8 cellular contexts compared by ENCODE assay signal in the genomic region with DNA sequence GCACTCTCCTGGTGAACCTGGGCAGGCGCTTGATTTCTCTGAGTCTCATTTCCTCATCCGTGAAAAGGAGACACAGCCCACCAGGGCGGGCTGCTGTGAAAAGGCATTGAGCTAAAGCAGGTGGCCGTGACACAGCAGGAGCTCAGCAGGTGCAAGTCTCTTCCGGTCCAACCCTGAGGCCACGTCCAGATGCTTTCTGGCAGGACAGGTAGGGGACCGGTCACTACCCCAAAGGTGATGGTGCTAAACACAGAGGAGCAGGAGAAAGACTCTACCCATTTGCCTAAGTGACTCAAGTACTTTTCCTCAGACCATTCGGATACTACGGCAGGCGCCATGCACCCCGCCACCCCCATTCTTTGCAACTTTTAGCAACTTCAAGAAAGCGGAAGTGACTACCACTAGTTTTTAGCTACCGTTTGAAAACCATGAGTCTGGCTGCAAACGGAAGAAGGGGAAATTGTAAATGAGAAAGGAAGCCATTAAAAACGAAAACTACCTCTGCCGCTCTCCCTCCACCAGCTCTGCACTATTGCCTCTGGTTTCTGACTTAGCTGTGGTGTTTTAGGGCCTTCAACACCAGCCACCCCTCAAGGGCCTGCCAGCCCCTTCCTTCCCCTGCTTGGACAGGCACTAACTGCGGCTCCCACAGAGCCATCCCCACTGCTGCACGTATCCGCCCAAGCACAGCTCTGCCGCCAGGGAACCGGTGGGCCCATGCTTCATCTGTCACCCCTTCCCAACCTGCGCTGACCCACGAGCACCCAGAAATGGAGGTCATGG. TPM values are rescaled to one million over a fixed set of nuclear protein-coding genes. Genes with fewer than 3 reads are reported as not detected.
A peak's percentile ranks its signal among the peaks of the same experiment; 100 is the strongest.
DNase-seq lines count a peak whose midpoint lies in the region; ATAC-seq, FAIRE-seq and TF ChIP-seq lines count a peak whose summit lies in the region.

No MANE protein-coding gene starts in this region.

- no peak for TF ChIP-seq RAD21 in liver (IDR thresholded peaks at IDR 0.05)
- no peak for TF ChIP-seq RAD21 in HepG2 (CRISPR knock-in tag; IDR thresholded peaks at IDR 0.05)

- no peak for TF ChIP-seq EP300 in HepG2 (IDR thresholded peaks at IDR 0.05; ENCODE audit: low read depth in 2 of 2, low read length in 2 of 2)
- TF ChIP-seq EP300 in HepG2 (CRISPR knock-in tag; IDR thresholded peaks at IDR 0.05; ENCODE audit: borderline replicate concordance): no peak

- peaks cover 89% of the 10 kb centered on the region for H3K79me2 ChIP-seq in HepG2 (ENCODE audit: insufficient read depth, low read length)
- H3K79me2 ChIP-seq in smooth muscle cell (ENCODE audit: low read depth): peaks cover 93% of the 10 kb centered on the region

- no peaks in the 10 kb centered on the region for H3F3A ChIP-seq in smooth muscle cell (ENCODE audit: low read depth)

- peak overlapping the region; percentile 98 for H3K4me3 Mint-ChIP-seq in activated B cell treated with CpG ODN at 0.5 μM for 24 hours

- peak overlapping the region; percentile 100 for H3K27ac Mint-ChIP-seq in activated B cell treated with CpG ODN at 0.5 μM for 24 hours

- H4K20me1 ChIP-seq in HepG2 (ENCODE audit: insufficient read depth, low read length) (peaks cover 61% of the 10 kb centered on the region), smooth muscle cell (ENCODE audit: low read depth) (peaks cover 92% of the 10 kb centered on the region)

- ATAC-seq in HepG2 (no peak), activated B cell treated with CpG ODN at 0.5 μM for 24 hours (ENCODE audit: low read depth) (peak; percentile 61)

- H3K9me3 Mint-ChIP-seq in activated B cell treated with CpG ODN at 0.5 μM for 24 hours: no peaks in the 10 kb centered on the region

- CTCF ChIA-PET in HepG2 (lab: Yijun Ruan, JAX; ENCODE audit: low intra/inter-chr PET ratio, low total read pairs) (no interaction called here), activated B cell treated with CpG ODN at 0.5 μM for 24 hours (lab: Charles Lee) (interaction anchor here (0.6 to 3.6 kb wide), 11 partner anchors 22 to 351 kb away, joined by 3 to 16 read pairs (median 4); partner anchors contain the start of genes HSPBP1 and KMT5C)

- H3K4me2 ChIP-seq in HepG2 (ENCODE audit: low read depth, low read length) (no peak overlapping the region), smooth muscle cell (no peak overlapping the region)

- H3K27me3 Mint-ChIP-seq in activated B cell treated with CpG ODN at 0.5 μM for 24 hours: no peaks in the 10 kb centered on the region

- WGBS in liver: 75% methylated on average over 23 of the region's 23 CpGs
- WGBS in HepG2 (ENCODE audit: low lambda C conversion rate): 96% methylated on average over 22 of the region's 23 CpGs
- WGBS in smooth muscle cell (ENCODE audit: low lambda C conversion rate): 88% methylated on average over 23 of the region's 23 CpGs

- intact Hi-C loops in HepG2 (cut with micrococcal nuclease; ENCODE audit: unreplicated experiment) (no loop called here), activated B cell treated with CpG ODN at 0.5 μM for 24 hours (cut with micrococcal nuclease) (loop anchor here (1.0 to 10.0 kb wide), 8 partner anchors 22 to 388 kb away; partner anchors contain the start of genes HSPBP1, KMT5C, PPP1R12C and RPL28), dorsolateral prefrontal cortex (cut with DNase I) (loop anchor here in 1 of 2 donors (10.0 kb wide), 1 partner anchor 69 kb away; the partner anchor contains the start of gene SYT5)

- FAIRE-seq in HepG2 (lab: Jason Lieb, UNC): no peak

- H3K36me3 Mint-ChIP-seq in activated B cell treated with CpG ODN at 0.5 μM for 24 hours (ENCODE audit: low read depth): peaks cover 37% of the 10 kb centered on the region

- TF ChIP-seq POLR2A in HepG2 (IDR thresholded peaks at IDR 0.05; ENCODE audit: insufficient read depth in 1 of 2, low read depth in 2 of 2, low read length in 2 of 2): no peak

- H3K9me3 ChIP-seq in liver (ENCODE audit: control insufficient read depth in 4 of 4, low read length in 3 of 4) (no peaks in the 10 kb centered on the region), HepG2 (ENCODE audit: low read length) (no peaks in the 10 kb centered on the region), KOPT-K1 (ENCODE audit: insufficient read depth, low read length, poor library complexity, severe bottlenecking) (no peaks in the 10 kb centered on the region), smooth muscle cell (replicated peaks; ENCODE audit: low read depth) (no peaks in the 10 kb centered on the region)

- H3K9ac ChIP-seq in liver (ENCODE audit: low read depth in 1 of 2, low read length in 2 of 2) (peak overlapping the region in 1 of 2 donors; percentile 11), HepG2 (ENCODE audit: insufficient read depth, low read depth, low read length) (no peak overlapping the region), smooth muscle cell (ENCODE audit: low read depth) (no peak overlapping the region)

- H3K4me1 ChIP-seq in liver (ENCODE audit: control insufficient read depth in 4 of 4, insufficient read depth in 4 of 4, low read length in 3 of 4): peaks cover 2 to 56% (median 35%) of the 10 kb centered on the region in 4 donors
- H3K4me1 ChIP-seq in HepG2 (ENCODE audit: insufficient read depth, low read length): peaks cover 66% of the 10 kb centered on the region
- H3K4me1 ChIP-seq in smooth muscle cell (ENCODE audit: low read depth): peaks cover 22% of the 10 kb centered on the region

- H3K4me3 ChIP-seq in liver (ENCODE audit: low read depth in 1 of 3, low read length in 3 of 3) (peak overlapping the region in 1 of 3 donors; percentile 23), HepG2 (replicated peaks in 1 of 3; ENCODE audit: insufficient read depth in 1 of 3, low read depth in 2 of 3, low read length in 3 of 3) (no peak overlapping the region), dorsolateral prefrontal cortex (peak overlapping the region in 54 of 59 donors; percentile 12 to 99 (median 91)), smooth muscle cell (no peak overlapping the region)

- POLR2A ChIA-PET in HepG2 (lab: Yijun Ruan, JAX): interaction anchor here (1.4 to 1.8 kb wide), 2 partner anchors 26 to 47 kb away, joined by 3 to 6 read pairs; partner anchors contain the start of gene HSPBP1
- POLR2A ChIA-PET in activated B cell treated with CpG ODN at 0.5 μM for 24 hours (lab: Charles Lee): interaction anchor here (0.5 to 12.3 kb wide), 28 partner anchors 10 to 1139 kb away, joined by 3 to 277 read pairs (median 4); partner anchors contain the start of genes BRSK1, FIZ1, HSPBP1 and ISOC2

- H3K4me1 Mint-ChIP-seq in activated B cell treated with CpG ODN at 0.5 μM for 24 hours: peaks cover 87% of the 10 kb centered on the region

- DNase-seq in HepG2 (ENCODE audit: low spot score): no peak
- peak; percentile 73 for DNase-seq in activated B cell treated with CpG ODN at 0.5 μM for 24 hours
- peak in 1 of 10 donors; percentile 41 for DNase-seq in dorsolateral prefrontal cortex
- peak; percentile 40 to 41 for DNase-seq in stimulated activated CD4-positive, alpha-beta T cell treated with anti-CD3 and anti-CD28 coated beads, Interleukin-1b, Interleukin-23, amount 100 ng/mL, for 4 hours (ENCODE audit: low read depth in 2 of 2)
- DNase-seq in iPS-NIHi7 (ENCODE audit: extremely low spot score): no peak
- no peak for DNase-seq in smooth muscle cell (lab: John Stamatoyannopoulos, UW; ENCODE audit: unreplicated experiment)

- no peaks in the 10 kb centered on the region for H3K36me3 ChIP-seq in liver (ENCODE audit: control insufficient read depth in 4 of 4, insufficient read depth in 3 of 4, low read depth in 1 of 4, low read length in 3 of 4)
- peaks cover 11 to 36% of the 10 kb centered on the region in 2 experiments; a peak in 4 of 5 replicates for H3K36me3 ChIP-seq in HepG2 (replicated peaks in 1 of 2; ENCODE audit: control insufficient read depth in 1 of 2, insufficient read depth in 2 of 2, low read length in 2 of 2)
- H3K36me3 ChIP-seq in KOPT-K1 (ENCODE audit: insufficient read depth, low read length): peaks cover 43% of the 10 kb centered on the region
- H3K36me3 ChIP-seq in smooth muscle cell (ENCODE audit: low read depth): no peaks in the 10 kb centered on the region

- TF ChIP-seq CTCF in liver (IDR thresholded peaks at IDR 0.05; ENCODE audit: low read depth, low read length, missing input control): no peak
- no peak for TF ChIP-seq CTCF in HepG2 (CRISPR knock-in tag; IDR thresholded peaks at IDR 0.05)
- TF ChIP-seq CTCF in activated B cell treated with CpG ODN at 0.5 μM for 24 hours (IDR thresholded peaks at IDR 0.05): no peak
- no peak for TF ChIP-seq CTCF in dorsolateral prefrontal cortex (IDR thresholded peaks at IDR 0.05 in 54 of 56, conservative IDR thresholded peaks at IDR 0.05 in 2 of 56; ENCODE audit: low read depth in 1 of 56, partially characterized antibody in 56 of 56)
- no peak for TF ChIP-seq CTCF in smooth muscle cell (IDR thresholded peaks at IDR 0.05; ENCODE audit: borderline replicate concordance, insufficient read depth, poor library complexity, severe bottlenecking)

- in situ Hi-C loops in HepG2 (cut with HindIII; ENCODE audit: extremely low pct_ligation_motif_present, low pct_unique_long_range_greater_than_20kb): no loop called here

- peak overlapping the region; percentile 67 to 82 for H3K27ac ChIP-seq in liver (ENCODE audit: low read depth in 1 of 2, low read length in 2 of 2)
- H3K27ac ChIP-seq in HepG2 (ENCODE audit: extremely low read length, insufficient read depth, low read length): no peak overlapping the region
- H3K27ac ChIP-seq in KOPT-K1 (ENCODE audit: low read depth, low read length, poor library complexity, severe bottlenecking): peak overlapping the region; percentile 100
- peak overlapping the region in 48 of 59 donors; percentile 7 to 76 (median 58) for H3K27ac ChIP-seq in dorsolateral prefrontal cortex
- H3K27ac ChIP-seq in smooth muscle cell (ENCODE audit: low read depth): no peak overlapping the region

- BruUV-seq in HepG2 (replicated peaks; lab: Mats Ljungman, UMichigan): no TSS peak

- H2AFZ ChIP-seq in HepG2 (ENCODE audit: low read length): no peak overlapping the region
- no peak overlapping the region for H2AFZ ChIP-seq in smooth muscle cell (ENCODE audit: low read depth)

- H3K27me3 ChIP-seq in liver (ENCODE audit: control insufficient read depth in 4 of 4, insufficient read depth in 4 of 4, low read length in 3 of 4): no peaks in the 10 kb centered on the region
- no peaks in the 10 kb centered on the region; a peak in 1 of 5 replicates for H3K27me3 ChIP-seq in HepG2 (ENCODE audit: control insufficient read depth in 1 of 2, insufficient read depth in 2 of 2, low read length in 2 of 2)
- H3K27me3 ChIP-seq in dorsolateral prefrontal cortex: no peaks in the 10 kb centered on the region
- H3K27me3 ChIP-seq in smooth muscle cell (ENCODE audit: low read depth): no peaks in the 10 kb centered on the region

RNA-seq across cellular contexts. Expression of gene PPP6R1, which starts 4.8 kb away (rescaled TPM):
- total RNA-seq in liver (10 to 100 TPM; 24.6 to 40.1 TPM), HepG2 (2016; rRNA removed; fragmentation: Illumina TruSeq; extraction: Trizol) (23.0 and 25.8 TPM in 2 replicates), activated B cell treated with CpG ODN at 0.5 μM for 24 hours (203 and 220 TPM in 2 replicates), dorsolateral prefrontal cortex (100 to 1,000 TPM in 40 of 120 experiments, 10 to 100 TPM in 80; 67.4 to 169 (median 95.4) TPM), smooth muscle cell (26.7 and 31.1 TPM in 2 replicates)
- polyA plus RNA-seq in liver (10 to 100 TPM in 1 of 2 donors, 1 to 10 TPM in 1; 5.5 to 20.4 TPM), HepG2 (2011; rRNA removed) (54.0 and 75.7 TPM in 2 replicates), smooth muscle cell (58.0 and 59.9 TPM in 2 replicates)
- 6.5 and 7.1 TPM in 2 replicates for total RNA-seq in HepG2 (2016; cell fraction: cytosol; rRNA removed; fragmentation: Illumina TruSeq; extraction: Trizol; ENCODE audit: low read depth)
- 18.2 and 27.7 TPM in 2 replicates for total RNA-seq in HepG2 (2016; cell fraction: insoluble cytoplasmic fraction; rRNA removed; fragmentation: Illumina TruSeq; extraction: Trizol)
- total RNA-seq in HepG2 (2016; cell fraction: membrane; rRNA removed; fragmentation: Illumina TruSeq; extraction: Trizol): 22.9 and 23.1 TPM in 2 replicates
- total RNA-seq in HepG2 (2016; cell fraction: nucleus; rRNA removed; fragmentation: Illumina TruSeq; extraction: Trizol): 20.2 and 25.1 TPM in 2 replicates
- 44.7 and 48.8 TPM in 2 replicates for polyA plus RNA-seq in HepG2 (2011; cell fraction: cytosol; rRNA removed)
- 190 and 211 TPM in 2 replicates for polyA plus RNA-seq in HepG2 (2011; cell fraction: nucleus; rRNA removed)
- 51.7 and 56.8 TPM in 2 replicates for polyA plus RNA-seq in HepG2 (2012)
- 8.4 and 9.7 TPM in 2 replicates for polyA plus RNA-seq in HepG2 (2016; cell fraction: cytosol; fragmentation: Illumina TruSeq; extraction: Trizol; ENCODE audit: low read depth)
- 27.5 and 36.1 TPM in 2 replicates for polyA plus RNA-seq in HepG2 (2016; cell fraction: insoluble cytoplasmic fraction; fragmentation: Illumina TruSeq; extraction: Trizol; ENCODE audit: low read depth)
- 20.6 and 23.5 TPM in 2 replicates for polyA plus RNA-seq in HepG2 (2016; cell fraction: membrane; fragmentation: Illumina TruSeq; extraction: Trizol; ENCODE audit: low read depth)
- 73.4 and 77.9 TPM in 2 replicates for polyA plus RNA-seq in HepG2 (2016; cell fraction: nucleus; fragmentation: Illumina TruSeq; extraction: Trizol; ENCODE audit: insufficient read depth, low read depth)
- 112 and 140 TPM in 2 replicates for polyA minus RNA-seq in HepG2 (2011; rRNA and poly(A)+ RNA removed; ENCODE audit: low replicate concordance)
- 48.9 and 57.3 TPM in 2 replicates for polyA minus RNA-seq in HepG2 (2011; cell fraction: cytosol; rRNA and poly(A)+ RNA removed)
- polyA minus RNA-seq in HepG2 (2011; cell fraction: nucleus; rRNA and poly(A)+ RNA removed): 48.9 and 67.0 TPM in 2 replicates

RNA-seq across cellular contexts. Expression of gene TMEM86B, which starts 25.5 kb away (rescaled TPM):
- total RNA-seq in liver (10 to 100 TPM in 1 of 2 donors, 1 to 10 TPM in 1; 4.8 to 13.7 TPM), HepG2 (2016; rRNA removed; fragmentation: Illumina TruSeq; extraction: Trizol) (6.0 and 9.6 TPM in 2 replicates), activated B cell treated with CpG ODN at 0.5 μM for 24 hours (12.6 and 14.8 TPM in 2 replicates), dorsolateral prefrontal cortex (10 to 100 TPM in 26 of 120 experiments, 1 to 10 TPM in 94; 3.7 to 14.4 (median 8.2) TPM), smooth muscle cell (1.7 and 2.1 TPM in 2 replicates)
- polyA plus RNA-seq in liver (10 to 100 TPM; 19.4 to 20.1 TPM), HepG2 (2011; rRNA removed) (7.7 and 10.7 TPM in 2 replicates), smooth muscle cell (2.6 and 3.3 TPM in 2 replicates)
- total RNA-seq in HepG2 (2016; cell fraction: cytosol; rRNA removed; fragmentation: Illumina TruSeq; extraction: Trizol; ENCODE audit: low read depth): 9.6 and 12.1 TPM in 2 replicates
- 6.1 and 10.1 TPM in 2 replicates for total RNA-seq in HepG2 (2016; cell fraction: insoluble cytoplasmic fraction; rRNA removed; fragmentation: Illumina TruSeq; extraction: Trizol)
- 13.1 and 18.6 TPM in 2 replicates for total RNA-seq in HepG2 (2016; cell fraction: membrane; rRNA removed; fragmentation: Illumina TruSeq; extraction: Trizol)
- 7.1 and 10.0 TPM in 2 replicates for total RNA-seq in HepG2 (2016; cell fraction: nucleus; rRNA removed; fragmentation: Illumina TruSeq; extraction: Trizol)
- 6.2 and 9.1 TPM in 2 replicates for polyA plus RNA-seq in HepG2 (2011; cell fraction: cytosol; rRNA removed)
- polyA plus RNA-seq in HepG2 (2011; cell fraction: nucleus; rRNA removed): 66.7 and 95.0 TPM in 2 replicates
- 16.2 and 16.6 TPM in 2 replicates for polyA plus RNA-seq in HepG2 (2012)
- 22.1 and 25.3 TPM in 2 replicates for polyA plus RNA-seq in HepG2 (2016; cell fraction: cytosol; fragmentation: Illumina TruSeq; extraction: Trizol; ENCODE audit: low read depth)
- polyA plus RNA-seq in HepG2 (2016; cell fraction: insoluble cytoplasmic fraction; fragmentation: Illumina TruSeq; extraction: Trizol; ENCODE audit: low read depth): 8.1 and 13.8 TPM in 2 replicates
- 27.2 and 29.7 TPM in 2 replicates for polyA plus RNA-seq in HepG2 (2016; cell fraction: membrane; fragmentation: Illumina TruSeq; extraction: Trizol; ENCODE audit: low read depth)
- polyA plus RNA-seq in HepG2 (2016; cell fraction: nucleus; fragmentation: Illumina TruSeq; extraction: Trizol; ENCODE audit: insufficient read depth, low read depth): 36.9 and 38.1 TPM in 2 replicates
- polyA minus RNA-seq in HepG2 (2011; rRNA and poly(A)+ RNA removed; ENCODE audit: low replicate concordance): 1.9 and 14.4 TPM in 2 replicates
- 2.9 and 3.2 TPM in 2 replicates for polyA minus RNA-seq in HepG2 (2011; cell fraction: cytosol; rRNA and poly(A)+ RNA removed)
- 7.1 and 7.8 TPM in 2 replicates for polyA minus RNA-seq in HepG2 (2011; cell fraction: nucleus; rRNA and poly(A)+ RNA removed)

RNA-seq across cellular contexts. Expression of gene HSPBP1, which starts 25.9 kb away (rescaled TPM):
- total RNA-seq in liver: 10 to 100 TPM in 1 of 2 donors, 1 to 10 TPM in 1; 9.4 to 11.6 TPM
- 10 to 100 TPM; 15.3 to 31.6 TPM for polyA plus RNA-seq in liver
- 33.7 and 35.9 TPM in 2 replicates for total RNA-seq in HepG2 (2016; rRNA removed; fragmentation: Illumina TruSeq; extraction: Trizol)
- total RNA-seq in HepG2 (2016; cell fraction: cytosol; rRNA removed; fragmentation: Illumina TruSeq; extraction: Trizol; ENCODE audit: low read depth): 3.9 TPM in 2 replicates
- 32.9 and 34.5 TPM in 2 replicates for total RNA-seq in HepG2 (2016; cell fraction: insoluble cytoplasmic fraction; rRNA removed; fragmentation: Illumina TruSeq; extraction: Trizol)
- 8.1 and 8.5 TPM in 2 replicates for total RNA-seq in HepG2 (2016; cell fraction: membrane; rRNA removed; fragmentation: Illumina TruSeq; extraction: Trizol)
- total RNA-seq in HepG2 (2016; cell fraction: nucleus; rRNA removed; fragmentation: Illumina TruSeq; extraction: Trizol): 14.3 and 15.8 TPM in 2 replicates
- polyA plus RNA-seq in HepG2 (2011; rRNA removed): 22.3 and 25.7 TPM in 2 replicates
- polyA plus RNA-seq in HepG2 (2011; cell fraction: cytosol; rRNA removed): 19.2 and 35.4 TPM in 2 replicates
- 19.5 and 22.1 TPM in 2 replicates for polyA plus RNA-seq in HepG2 (2011; cell fraction: nucleus; rRNA removed)
- 14.9 and 21.2 TPM in 2 replicates for polyA plus RNA-seq in HepG2 (2012)
- polyA plus RNA-seq in HepG2 (2016; cell fraction: cytosol; fragmentation: Illumina TruSeq; extraction: Trizol; ENCODE audit: low read depth): 5.6 and 5.7 TPM in 2 replicates
- polyA plus RNA-seq in HepG2 (2016; cell fraction: insoluble cytoplasmic fraction; fragmentation: Illumina TruSeq; extraction: Trizol; ENCODE audit: low read depth): 53.4 and 56.0 TPM in 2 replicates
- 8.9 and 9.7 TPM in 2 replicates for polyA plus RNA-seq in HepG2 (2016; cell fraction: membrane; fragmentation: Illumina TruSeq; extraction: Trizol; ENCODE audit: low read depth)
- polyA plus RNA-seq in HepG2 (2016; cell fraction: nucleus; fragmentation: Illumina TruSeq; extraction: Trizol; ENCODE audit: insufficient read depth, low read depth): 26.8 and 27.6 TPM in 2 replicates
- 33.2 and 42.3 TPM in 2 replicates for polyA minus RNA-seq in HepG2 (2011; rRNA and poly(A)+ RNA removed; ENCODE audit: low replicate concordance)
- 15.9 and 23.8 TPM in 2 replicates for polyA minus RNA-seq in HepG2 (2011; cell fraction: cytosol; rRNA and poly(A)+ RNA removed)
- 4.6 and 6.1 TPM in 2 replicates for polyA minus RNA-seq in HepG2 (2011; cell fraction: nucleus; rRNA and poly(A)+ RNA removed)
- total RNA-seq in activated B cell treated with CpG ODN at 0.5 μM for 24 hours: 32.2 and 32.9 TPM in 2 replicates
- total RNA-seq in dorsolateral prefrontal cortex: 10 to 100 TPM; 32.1 to 75.7 (median 48.3) TPM
- total RNA-seq in smooth muscle cell: 21.5 and 22.1 TPM in 2 replicates
- 66.5 and 80.0 TPM in 2 replicates for polyA plus RNA-seq in smooth muscle cell

RNA-seq across cellular contexts. Expression of gene BRSK1, which starts 29.8 kb away (rescaled TPM):
- total RNA-seq in liver (under 1 TPM; 0.42 to 0.65 TPM), HepG2 (2016; rRNA removed; fragmentation: Illumina TruSeq; extraction: Trizol) (0.18 TPM in 1 of 2 replicates, not detected in the other), activated B cell treated with CpG ODN at 0.5 μM for 24 hours (1.3 and 2.7 TPM in 2 replicates), dorsolateral prefrontal cortex (100 to 1,000 TPM; 186 to 446 (median 306) TPM), smooth muscle cell (5.0 and 10.4 TPM in 2 replicates)
- polyA plus RNA-seq in liver (under 1 TPM in 1 of 2 donors, not detected in 1; 0.10 TPM), HepG2 (2011; rRNA removed) (1.2 and 1.9 TPM in 2 replicates), smooth muscle cell (3.0 and 3.3 TPM in 2 replicates)
- total RNA-seq in HepG2 (2016; cell fraction: cytosol; rRNA removed; fragmentation: Illumina TruSeq; extraction: Trizol; ENCODE audit: low read depth): not detected in 2 replicates
- 0.19 TPM in 1 of 2 replicates, not detected in the other for total RNA-seq in HepG2 (2016; cell fraction: insoluble cytoplasmic fraction; rRNA removed; fragmentation: Illumina TruSeq; extraction: Trizol)
- 0.10 and 0.25 TPM in 2 replicates for total RNA-seq in HepG2 (2016; cell fraction: membrane; rRNA removed; fragmentation: Illumina TruSeq; extraction: Trizol)
- total RNA-seq in HepG2 (2016; cell fraction: nucleus; rRNA removed; fragmentation: Illumina TruSeq; extraction: Trizol): 0.60 TPM in 1 of 2 replicates, not detected in the other
- polyA plus RNA-seq in HepG2 (2011; cell fraction: cytosol; rRNA removed): 0.75 and 1.1 TPM in 2 replicates
- 8.1 and 12.7 TPM in 2 replicates for polyA plus RNA-seq in HepG2 (2011; cell fraction: nucleus; rRNA removed)
- 0.74 and 1.1 TPM in 2 replicates for polyA plus RNA-seq in HepG2 (2012)
- polyA plus RNA-seq in HepG2 (2016; cell fraction: cytosol; fragmentation: Illumina TruSeq; extraction: Trizol; ENCODE audit: low read depth): 0.14 and 0.17 TPM in 2 replicates
- polyA plus RNA-seq in HepG2 (2016; cell fraction: insoluble cytoplasmic fraction; fragmentation: Illumina TruSeq; extraction: Trizol; ENCODE audit: low read depth): 0.20 and 0.44 TPM in 2 replicates
- polyA plus RNA-seq in HepG2 (2016; cell fraction: membrane; fragmentation: Illumina TruSeq; extraction: Trizol; ENCODE audit: low read depth): 0.09 and 0.25 TPM in 2 replicates
- 0.68 and 0.79 TPM in 2 replicates for polyA plus RNA-seq in HepG2 (2016; cell fraction: nucleus; fragmentation: Illumina TruSeq; extraction: Trizol; ENCODE audit: insufficient read depth, low read depth)
- 0.72 and 1.3 TPM in 2 replicates for polyA minus RNA-seq in HepG2 (2011; rRNA and poly(A)+ RNA removed; ENCODE audit: low replicate concordance)
- not detected in 2 replicates for polyA minus RNA-seq in HepG2 (2011; cell fraction: cytosol; rRNA and poly(A)+ RNA removed)
- polyA minus RNA-seq in HepG2 (2011; cell fraction: nucleus; rRNA and poly(A)+ RNA removed): 1.0 and 1.2 TPM in 2 replicates

RNA-seq across cellular contexts. Expression of gene PTPRH, which starts 44.7 kb away (rescaled TPM):
- total RNA-seq in liver (10 to 100 TPM in 1 of 2 donors, 1 to 10 TPM in 1; 3.1 to 18.5 TPM), HepG2 (2016; rRNA removed; fragmentation: Illumina TruSeq; extraction: Trizol) (9.9 and 14.7 TPM in 2 replicates), activated B cell treated with CpG ODN at 0.5 μM for 24 hours (not detected in 2 replicates), dorsolateral prefrontal cortex (10 to 100 TPM in 11 of 120 experiments, 1 to 10 TPM in 104, under 1 TPM in 5; 0.24 to 24.0 (median 4.8) TPM), smooth muscle cell (0.18 and 0.31 TPM in 2 replicates)
- polyA plus RNA-seq in liver (10 to 100 TPM in 1 of 2 donors, 1 to 10 TPM in 1; 4.3 to 20.4 TPM), HepG2 (2011; rRNA removed) (125 and 166 TPM in 2 replicates), smooth muscle cell (0.46 TPM in 1 of 2 replicates, not detected in the other)
- 1.9 and 2.0 TPM in 2 replicates for total RNA-seq in HepG2 (2016; cell fraction: cytosol; rRNA removed; fragmentation: Illumina TruSeq; extraction: Trizol; ENCODE audit: low read depth)
- 8.4 and 15.2 TPM in 2 replicates for total RNA-seq in HepG2 (2016; cell fraction: insoluble cytoplasmic fraction; rRNA removed; fragmentation: Illumina TruSeq; extraction: Trizol)
- total RNA-seq in HepG2 (2016; cell fraction: membrane; rRNA removed; fragmentation: Illumina TruSeq; extraction: Trizol): 5.0 and 5.3 TPM in 2 replicates
- 13.3 and 16.9 TPM in 2 replicates for total RNA-seq in HepG2 (2016; cell fraction: nucleus; rRNA removed; fragmentation: Illumina TruSeq; extraction: Trizol)
- 78.8 and 83.6 TPM in 2 replicates for polyA plus RNA-seq in HepG2 (2011; cell fraction: cytosol; rRNA removed)
- polyA plus RNA-seq in HepG2 (2011; cell fraction: nucleus; rRNA removed): 220 and 225 TPM in 2 replicates
- polyA plus RNA-seq in HepG2 (2012): 52.4 and 60.5 TPM in 2 replicates
- polyA plus RNA-seq in HepG2 (2016; cell fraction: cytosol; fragmentation: Illumina TruSeq; extraction: Trizol; ENCODE audit: low read depth): 0.66 and 0.80 TPM in 2 replicates
- 5.8 and 6.3 TPM in 2 replicates for polyA plus RNA-seq in HepG2 (2016; cell fraction: insoluble cytoplasmic fraction; fragmentation: Illumina TruSeq; extraction: Trizol; ENCODE audit: low read depth)
- polyA plus RNA-seq in HepG2 (2016; cell fraction: membrane; fragmentation: Illumina TruSeq; extraction: Trizol; ENCODE audit: low read depth): 1.2 and 2.2 TPM in 2 replicates
- 19.3 and 22.0 TPM in 2 replicates for polyA plus RNA-seq in HepG2 (2016; cell fraction: nucleus; fragmentation: Illumina TruSeq; extraction: Trizol; ENCODE audit: insufficient read depth, low read depth)
- polyA minus RNA-seq in HepG2 (2011; rRNA and poly(A)+ RNA removed; ENCODE audit: low replicate concordance): 4.3 and 150 TPM in 2 replicates
- polyA minus RNA-seq in HepG2 (2011; cell fraction: cytosol; rRNA and poly(A)+ RNA removed): 36.0 and 38.7 TPM in 2 replicates
- 84.6 and 100 TPM in 2 replicates for polyA minus RNA-seq in HepG2 (2011; cell fraction: nucleus; rRNA and poly(A)+ RNA removed)

Comparison
In these comparisons a context has a peak if more than half of its experiments do, and no peak if none do; other contexts are left out.
1. H3K27ac ChIP-seq: peak in liver (2 of 2), KOPT-K1 (single experiment) and dorsolateral prefrontal cortex (48 of 59); none in HepG2 (single experiment) and smooth muscle cell (single experiment).
2. H3K4me3 ChIP-seq: peak in dorsolateral prefrontal cortex (54 of 59); none in HepG2 (0 of 3) and smooth muscle cell (single experiment).
3. DNase-seq: peak in activated B cell treated with CpG ODN at 0.5 μM for 24 hours (single experiment) and stimulated activated CD4-positive, alpha-beta T cell treated with anti-CD3 and anti-CD28 coated beads, Interleukin-1b, Interleukin-23, amount 100 ng/mL, for 4 hours (2 of 2); none in HepG2 (single experiment), iPS-NIHi7 (single experiment) and smooth muscle cell (single experiment).